In genomic region chr15:27235161-27235560, GRCh38 we compare ENCODE assay signal across 1 cellular context.
TF ChIP-seq lines count a peak whose summit lies in the region.

No MANE protein-coding gene starts in this region.

TF ChIP-seq in K562, 482 proteins besides CTCF, POLR2A, EP300 and RAD21 (continued from another document):
- TF ChIP-seq ELK3 (CRISPR knock-in tag; IDR thresholded peaks at IDR 0.05): no peak
- TF ChIP-seq THRAP3 (IDR thresholded peaks at IDR 0.05; ENCODE audit: borderline replicate concordance): no peak
- TF ChIP-seq ZEB2 (IDR thresholded peaks at IDR 0.05): peak; percentile 14; the same call in 1 of the 2 replicates
- peak; percentile 31; the same call in 1 of the 2 replicates for TF ChIP-seq FOXM1 (IDR thresholded peaks at IDR 0.05; ENCODE audit: low read depth)
- no peak for TF ChIP-seq FOXM1 (CRISPR knock-in tag; IDR thresholded peaks at IDR 0.05; ENCODE audit: low read depth)
- peak; percentile 44 for TF ChIP-seq NCOR1 (IDR thresholded peaks at IDR 0.05)
- TF ChIP-seq HIVEP1 (CRISPR knock-in tag; IDR thresholded peaks at IDR 0.05): no peak
- TF ChIP-seq NR2C1 (IDR thresholded peaks at IDR 0.05): peak; percentile 54; the same call in 1 of the 2 replicates
- peak; percentile 77 for TF ChIP-seq NR2C1 (tag; IDR thresholded peaks at IDR 0.05)
- no peak for TF ChIP-seq ETV5 (CRISPR knock-in tag; IDR thresholded peaks at IDR 0.05; ENCODE audit: low read depth)
- TF ChIP-seq ZBTB40 (IDR thresholded peaks at IDR 0.05): no peak
- no peak for TF ChIP-seq ZBTB40 (CRISPR knock-in tag; IDR thresholded peaks at IDR 0.05)
- TF ChIP-seq ZZZ3 (IDR thresholded peaks at IDR 0.05): no peak
